ENCODE assay signal across 8 cellular contexts in genomic region chr4:47032405-47033106, GRCh38. TPM values are rescaled to one million over a fixed set of nuclear protein-coding genes. Genes with fewer than 3 reads are reported as not detected.
DNase-seq lines count a peak whose midpoint lies in the region; ATAC-seq, FAIRE-seq and TF ChIP-seq lines count a peak whose summit lies in the region.

No MANE protein-coding gene starts in this region.

- peak overlapping the region; percentile 2 to 74 (median 30) for H3K4me3 ChIP-seq in endothelial cell of umbilical vein (replicated peaks in 1 of 3; ENCODE audit: insufficient read depth in 1 of 3, low read depth in 1 of 3, low read length in 3 of 3)
- H3K4me3 ChIP-seq in mesendoderm (ENCODE audit: low read length) = peak overlapping the region; percentile 59

- no TSS peak for BruUV-seq in endothelial cell of umbilical vein (replicated peaks; lab: Mats Ljungman, UMichigan)

- H3K23ac ChIP-seq in mesendoderm (ENCODE audit: low read length) = no peak overlapping the region

- no CpG with 5 or more reads among the region's 47 CpGs for WGBS in mesendoderm (ENCODE audit: extremely low coverage, insufficient coverage, low lambda C conversion rate)

- no peaks in the 10 kb centered on the region for H3K79me1 ChIP-seq in mesendoderm (ENCODE audit: low read length)

- no peak overlapping the region for H2BK5ac ChIP-seq in mesendoderm (ENCODE audit: low read length)

- H3K27me3 Mint-ChIP-seq in stimulated activated naive CD8-positive, alpha-beta T cell treated with anti-CD3 and anti-CD28 coated beads, Interleukin-15, Interleukin-2, amounts not matched to agents 100 ng/mL and 50 ng/mL, for 24 hours = peaks cover 50% of the 10 kb centered on the region

- POLR2A ChIA-PET in endothelial cell of umbilical vein (lab: Charles Lee) = no interaction called here

- no peak overlapping the region for H2AK5ac ChIP-seq in mesendoderm (ENCODE audit: low read length)

- no peak overlapping the region for H3K4ac ChIP-seq in mesendoderm (ENCODE audit: low read depth, low read length)

- H3K4me1 Mint-ChIP-seq in stimulated activated naive CD8-positive, alpha-beta T cell treated with anti-CD3 and anti-CD28 coated beads, Interleukin-15, Interleukin-2, amounts not matched to agents 100 ng/mL and 50 ng/mL, for 24 hours (ENCODE audit: low read depth) = peaks cover 15% of the 10 kb centered on the region

- CTCF ChIA-PET in endothelial cell of umbilical vein (lab: Charles Lee) = interaction anchor here (0.6 to 3.1 kb wide), 15 partner anchors 9 to 188 kb away, joined by 3 to 19 read pairs (median 4); no protein-coding TSS in a partner anchor

- peaks cover 14% of the 10 kb centered on the region for H3K4me1 ChIP-seq in endothelial cell of umbilical vein (ENCODE audit: control insufficient read depth, extremely low read depth, insufficient read depth, low read length)
- H3K4me1 ChIP-seq in mesendoderm (ENCODE audit: control insufficient read depth, low read depth, low read length) = no peaks in the 10 kb centered on the region

- no peak overlapping the region for H4K8ac ChIP-seq in mesendoderm (ENCODE audit: low read depth, low read length)

- no peaks in the 10 kb centered on the region for H3K36me3 ChIP-seq in endothelial cell of umbilical vein (ENCODE audit: control insufficient read depth in 2 of 2, extremely low read depth in 1 of 2, insufficient read depth in 2 of 2, low read length in 2 of 2)
- H3K36me3 ChIP-seq in mesendoderm (ENCODE audit: control insufficient read depth, insufficient read depth, low read length) = no peaks in the 10 kb centered on the region

- TF ChIP-seq CTCF in endothelial cell of umbilical vein (IDR thresholded peaks at IDR 0.05; ENCODE audit: extremely low read depth in 1 of 2, insufficient read depth in 1 of 2, low read depth in 1 of 2, low read length in 2 of 2) = peak; percentile 80 to 96

- peak; percentile 95 for ATAC-seq in HG02798 (IDR thresholded peaks at IDR 0.05; ENCODE audit: poor library complexity, unreplicated experiment)

- H3K9ac ChIP-seq in endothelial cell of umbilical vein (replicated peaks; ENCODE audit: extremely low read depth, insufficient read depth, low read length) (no peak overlapping the region), mesendoderm (ENCODE audit: low read length) (peak overlapping the region; percentile 60)

- H3K27ac ChIP-seq in endothelial cell of umbilical vein (ENCODE audit: insufficient read depth, low read depth, low read length) (no peak overlapping the region), mesendoderm (ENCODE audit: low read depth, low read length) (no peak overlapping the region)

- dilution Hi-C loops in endothelial cell of umbilical vein (cut with MboI; ENCODE audit: extremely low pct_ligation_motif_present, low sequenced_read_pairs) = no loop called here

- H3K27me3 ChIP-seq in endothelial cell of umbilical vein (ENCODE audit: control insufficient read depth in 2 of 2, insufficient read depth in 2 of 2, low read length in 2 of 2) = peaks cover 11 to 32% of the 10 kb centered on the region in 2 experiments
- no peaks in the 10 kb centered on the region for H3K27me3 ChIP-seq in mesendoderm (ENCODE audit: insufficient read depth, low read length, poor library complexity)

- no peaks in the 10 kb centered on the region for H3K36me3 Mint-ChIP-seq in stimulated activated naive CD8-positive, alpha-beta T cell treated with anti-CD3 and anti-CD28 coated beads, Interleukin-15, Interleukin-2, amounts not matched to agents 100 ng/mL and 50 ng/mL, for 24 hours (ENCODE audit: low read depth)

- H3K4me3 Mint-ChIP-seq in stimulated activated naive CD8-positive, alpha-beta T cell treated with anti-CD3 and anti-CD28 coated beads, Interleukin-15, Interleukin-2, amounts not matched to agents 100 ng/mL and 50 ng/mL, for 24 hours = peak overlapping the region; percentile 39

- no peaks in the 10 kb centered on the region for H3K9me3 Mint-ChIP-seq in stimulated activated naive CD8-positive, alpha-beta T cell treated with anti-CD3 and anti-CD28 coated beads, Interleukin-15, Interleukin-2, amounts not matched to agents 100 ng/mL and 50 ng/mL, for 24 hours

- no peak overlapping the region for H3K27ac Mint-ChIP-seq in stimulated activated naive CD8-positive, alpha-beta T cell treated with anti-CD3 and anti-CD28 coated beads, Interleukin-15, Interleukin-2, amounts not matched to agents 100 ng/mL and 50 ng/mL, for 24 hours

- no peak overlapping the region for H3K18ac ChIP-seq in mesendoderm (ENCODE audit: low read length)

- intact Hi-C loops in endothelial cell of umbilical vein (cut with micrococcal nuclease) = loop anchor here (1.0 kb wide), 2 partner anchors 100 to 188 kb away; no protein-coding TSS in a partner anchor

- H3K9me3 ChIP-seq in endothelial cell of umbilical vein (replicated peaks; ENCODE audit: control insufficient read depth, insufficient read depth, low read length) = no peaks in the 10 kb centered on the region

- H2AFZ ChIP-seq in endothelial cell of umbilical vein (ENCODE audit: low read depth, low read length) = peak overlapping the region; percentile 83

- DNase-seq in activated effector memory CD4-positive, alpha-beta T cell treated with anti-CD3 and anti-CD28 coated beads, Interleukin-2, amount 50 U/mL, for 16 hours = peak; percentile 68
- no peak for DNase-seq in activated effector memory CD4-positive, alpha-beta T cell treated with Interleukin-2 at 50 U/mL for 16 hours
- DNase-seq in NCI-H1417 (lab: John Stamatoyannopoulos, UW) = peak in 2 of 3 experiments; percentile 53 to 68
- DNase-seq in activated CD4-positive, alpha-beta T cell treated with anti-CD3 and anti-CD28 coated beads, Interleukin-2, amount 50 U/mL, for 48 hours = peak; percentile 46 to 57
- DNase-seq in endothelial cell of umbilical vein (ENCODE audit: low read depth, low spot score) = peak; percentile 38
- DNase-seq in mesendoderm = peak; percentile 86

- H4K5ac ChIP-seq in mesendoderm (ENCODE audit: low read length) = no peak overlapping the region

- H2BK15ac ChIP-seq in mesendoderm (replicated peaks; ENCODE audit: low read depth) = no peak overlapping the region

- no peaks in the 10 kb centered on the region for H3K79me2 ChIP-seq in endothelial cell of umbilical vein (ENCODE audit: control insufficient read depth, insufficient read depth, low read length)
- no peaks in the 10 kb centered on the region for H3K79me2 ChIP-seq in mesendoderm (ENCODE audit: control insufficient read depth, insufficient read depth, low read length)

- no peak overlapping the region for H2BK120ac ChIP-seq in mesendoderm (ENCODE audit: low read depth, low read length)

- H4K20me1 ChIP-seq in endothelial cell of umbilical vein (replicated peaks; ENCODE audit: control insufficient read depth, extremely low read depth, insufficient read depth, low read length) = no peaks in the 10 kb centered on the region

- no peaks in the 10 kb centered on the region for H3K9me1 ChIP-seq in endothelial cell of umbilical vein (replicated peaks; ENCODE audit: control insufficient read depth, extremely low read depth, insufficient read depth, low read length)

- H3K56ac ChIP-seq in mesendoderm (ENCODE audit: low read length) = peak overlapping the region; percentile 86

- peak overlapping the region; percentile 88 for H3K4me2 ChIP-seq in endothelial cell of umbilical vein (ENCODE audit: insufficient read depth, low read length)
- peak overlapping the region; percentile 84 for H3K4me2 ChIP-seq in mesendoderm (ENCODE audit: low read length)

- FAIRE-seq in endothelial cell of umbilical vein (lab: Jason Lieb, UNC) = peak; percentile 76

- no peak for TF ChIP-seq POLR2A in endothelial cell of umbilical vein (IDR thresholded peaks at IDR 0.05; ENCODE audit: low read depth, low read length)

TF ChIP-seq in endothelial cell of umbilical vein, 7 proteins besides CTCF, POLR2A, EP300 and RAD21:
- TF ChIP-seq JUN (IDR thresholded peaks at IDR 0.05; ENCODE audit: borderline replicate concordance, insufficient read depth, insufficient read length, low read depth) (no peak), FOS (IDR thresholded peaks at IDR 0.05; ENCODE audit: borderline replicate concordance, insufficient read depth, low read length) (no peak), EZH2 (IDR thresholded peaks at IDR 0.05; ENCODE audit: borderline replicate concordance, low read depth, low read length, severe bottlenecking) (no peak), MAX (IDR thresholded peaks at IDR 0.05; ENCODE audit: insufficient read depth, insufficient read length) (no peak), MYC (IDR thresholded peaks at IDR 0.05; ENCODE audit: low read depth, low read length) (no peak), GATA2 (IDR thresholded peaks at IDR 0.05; ENCODE audit: insufficient read depth, insufficient read length, low read depth, low read length) (no peak), POLR2AphosphoS5 (IDR thresholded peaks at IDR 0.05; ENCODE audit: insufficient read depth, low read depth, low read length) (no peak)

RNA-seq across cellular contexts. Expression of gene GABRB1, which starts 1.2 kb away (rescaled TPM):
- not detected in 2 replicates for total RNA-seq in endothelial cell of umbilical vein
- polyA plus RNA-seq in endothelial cell of umbilical vein = not detected in 2 replicates
- not detected in 2 replicates for polyA plus RNA-seq in endothelial cell of umbilical vein (2011; cell fraction: cytosol; rRNA removed)
- polyA plus RNA-seq in endothelial cell of umbilical vein (2011; cell fraction: nucleus; rRNA removed) = not detected in 2 replicates
- polyA plus RNA-seq in endothelial cell of umbilical vein (2012) = not detected in 2 replicates
- not detected in 2 replicates for polyA minus RNA-seq in endothelial cell of umbilical vein
- polyA minus RNA-seq in endothelial cell of umbilical vein (2011; cell fraction: cytosol; rRNA and poly(A)+ RNA removed) = not detected
- polyA minus RNA-seq in endothelial cell of umbilical vein (2011; cell fraction: nucleus; rRNA and poly(A)+ RNA removed) = not detected in 2 replicates
- 0.11 TPM for polyA plus RNA-seq in mesendoderm (2013, experiment 1 of 2)
- 0.11 TPM for polyA plus RNA-seq in mesendoderm (2013, experiment 2 of 2)

RNA-seq across cellular contexts. Expression of gene GABRA4, which starts 39.2 kb away (rescaled TPM):
- not detected in 2 replicates for total RNA-seq in endothelial cell of umbilical vein
- polyA plus RNA-seq in endothelial cell of umbilical vein = not detected in 2 replicates
- not detected in 2 replicates for polyA plus RNA-seq in endothelial cell of umbilical vein (2011; cell fraction: cytosol; rRNA removed)
- polyA plus RNA-seq in endothelial cell of umbilical vein (2011; cell fraction: nucleus; rRNA removed) = not detected in 2 replicates
- polyA plus RNA-seq in endothelial cell of umbilical vein (2012) = not detected in 2 replicates
- polyA minus RNA-seq in endothelial cell of umbilical vein = not detected in 2 replicates
- not detected for polyA minus RNA-seq in endothelial cell of umbilical vein (2011; cell fraction: cytosol; rRNA and poly(A)+ RNA removed)
- not detected in 2 replicates for polyA minus RNA-seq in endothelial cell of umbilical vein (2011; cell fraction: nucleus; rRNA and poly(A)+ RNA removed)
- polyA plus RNA-seq in mesendoderm (2013, experiment 1 of 2) = 0.07 TPM
- 0.06 TPM for polyA plus RNA-seq in mesendoderm (2013, experiment 2 of 2)
